ENCODE assay signal across 1 cellular context in genomic region chr16:86818701-86819522, GRCh38.
TF ChIP-seq lines count a peak whose summit lies in the region.

No MANE protein-coding gene starts in this region.

TF ChIP-seq in SK-N-SH, 30 proteins besides CTCF, POLR2A, EP300 and RAD21 (continued from another document):
- TF ChIP-seq, protein P1, sequence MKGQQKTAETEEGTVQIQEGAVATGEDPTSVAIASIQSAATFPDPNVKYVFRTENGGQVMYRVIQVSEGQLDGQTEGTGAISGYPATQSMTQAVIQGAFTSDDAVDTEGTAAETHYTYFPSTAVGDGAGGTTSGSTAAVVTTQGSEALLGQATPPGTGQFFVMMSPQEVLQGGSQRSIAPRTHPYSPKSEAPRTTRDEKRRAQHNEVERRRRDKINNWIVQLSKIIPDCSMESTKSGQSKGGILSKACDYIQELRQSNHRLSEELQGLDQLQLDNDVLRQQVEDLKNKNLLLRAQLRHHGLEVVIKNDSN (IDR thresholded peaks at IDR 0.05; ENCODE audit: borderline replicate concordance, low read depth): no peak
- no peak for TF ChIP-seq RFX5 (IDR thresholded peaks at IDR 0.05; ENCODE audit: low read length)
- TF ChIP-seq SMC3 (IDR thresholded peaks at IDR 0.05; ENCODE audit: low read depth, low read length): no peak
